8 cellular contexts compared by ENCODE assay signal in the genomic region with DNA sequence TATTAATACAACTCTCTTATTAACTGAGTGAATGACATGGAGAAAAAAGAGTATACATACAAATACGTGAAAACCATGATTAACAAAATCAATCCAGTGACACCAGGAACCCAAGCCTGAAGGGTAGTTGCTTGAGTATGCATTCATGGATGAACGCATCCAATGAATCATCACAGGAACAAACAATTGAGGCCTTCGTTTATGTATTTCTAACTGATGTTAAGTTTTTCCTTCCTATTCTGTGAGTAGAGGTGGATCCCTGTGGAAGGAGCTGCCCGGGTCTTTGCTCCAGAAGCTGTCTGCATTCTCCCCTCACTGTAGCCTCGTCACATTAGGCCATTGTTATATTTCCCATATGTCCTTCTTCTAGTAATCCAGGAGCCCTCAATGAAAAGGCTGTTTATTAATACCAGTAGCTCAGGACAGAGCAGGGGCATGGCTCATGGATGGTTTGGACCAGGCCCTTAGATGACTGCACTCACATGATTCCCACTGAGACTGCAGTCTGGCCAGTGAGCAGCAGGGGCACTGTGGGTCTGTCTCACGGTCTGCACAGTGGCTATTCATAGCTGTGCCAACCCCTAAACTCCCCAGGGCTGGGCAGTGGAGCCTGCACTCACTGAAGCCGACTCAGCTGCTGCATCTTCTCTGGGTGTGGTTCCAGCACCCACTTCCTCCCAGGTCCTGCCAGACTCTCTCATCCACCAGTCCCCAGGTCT.
DNase-seq lines count a peak whose midpoint lies in the region; ATAC-seq and TF ChIP-seq lines count a peak whose summit lies in the region.

No MANE protein-coding gene starts in this region.

- H3K9me3 Mint-ChIP-seq in activated B cell treated with CpG ODN at 0.5 μM for 24 hours = no peaks in the 10 kb centered on the region

- H3K4me1 Mint-ChIP-seq in activated B cell treated with CpG ODN at 0.5 μM for 24 hours = peaks cover 47% of the 10 kb centered on the region

- H3K9me3 ChIP-seq in A673 (ENCODE audit: low read depth, low read length, poor library complexity, severe bottlenecking) = no peaks in the 10 kb centered on the region

- ATAC-seq in GM21825 (IDR thresholded peaks at IDR 0.05; ENCODE audit: unreplicated experiment) (peak; percentile 90), activated B cell treated with CpG ODN at 0.5 μM for 24 hours (ENCODE audit: low read depth) (peak; percentile 92)

- peaks cover 2% of the 10 kb centered on the region for H3K36me3 Mint-ChIP-seq in activated B cell treated with CpG ODN at 0.5 μM for 24 hours (ENCODE audit: low read depth)

- H3K27ac ChIP-seq in A673 (ENCODE audit: low read depth, low read length, poor library complexity, severe bottlenecking) = no peak overlapping the region

- H3K27me3 Mint-ChIP-seq in activated B cell treated with CpG ODN at 0.5 μM for 24 hours = no peaks in the 10 kb centered on the region

- intact Hi-C loops in A673 (cut with micrococcal nuclease; ENCODE audit: unreplicated experiment) (no loop called here), activated B cell treated with CpG ODN at 0.5 μM for 24 hours (cut with micrococcal nuclease) (loop anchor here (1.0 to 5.0 kb wide), 14 partner anchors 11 to 1030 kb away; a partner anchor contains a TSS), posterior cingulate gyrus (cut with DNase I) (no loop called here)

- DNase-seq in A673 (ENCODE audit: low spot score) (peak; percentile 53), ELF-1 (ENCODE audit: low read depth, low spot score) (peak; percentile 56), HuH-7.5 (ENCODE audit: low spot score) (peak; percentile 67), activated B cell treated with CpG ODN at 0.5 μM for 24 hours (peak; percentile 82), foreskin melanocyte (peak; percentile 45), posterior cingulate gyrus (peak in 8 of 10 donors; percentile 32 to 92 (median 57)), NCI-H187 (lab: John Stamatoyannopoulos, UW) (no peak)

- no peaks in the 10 kb centered on the region for H3K27me3 ChIP-seq in A673 (replicated peaks; ENCODE audit: insufficient read depth, low read depth, low read length, poor library complexity)

- peak overlapping the region; percentile 95 for H3K27ac Mint-ChIP-seq in activated B cell treated with CpG ODN at 0.5 μM for 24 hours

- H3K4me1 ChIP-seq in A673 (ENCODE audit: insufficient read depth, low read length, poor library complexity, severe bottlenecking) = no peaks in the 10 kb centered on the region

- no peaks in the 10 kb centered on the region for H3K36me3 ChIP-seq in A673 (ENCODE audit: insufficient read depth, low read length, poor library complexity, severe bottlenecking)

- H3K4me3 ChIP-seq in A673 (ENCODE audit: low read depth, low read length, poor library complexity, severe bottlenecking) = no peak overlapping the region

- CTCF ChIA-PET in A673 (lab: Charles Lee) = interaction anchor here (1.4 kb wide), 1 partner anchor 10 kb away, joined by 7 read pairs; no protein-coding TSS in a partner anchor
- CTCF ChIA-PET in activated B cell treated with CpG ODN at 0.5 μM for 24 hours (lab: Charles Lee) = interaction anchor here (0.8 to 5.5 kb wide), 39 partner anchors 9 to 843 kb away, joined by 3 to 42 read pairs (median 7); a partner anchor contains a TSS

- peak overlapping the region; percentile 67 for H3K4me3 Mint-ChIP-seq in activated B cell treated with CpG ODN at 0.5 μM for 24 hours

- POLR2A ChIA-PET in A673 (lab: Charles Lee; ENCODE audit: low non-redundant PET) = no interaction called here
- POLR2A ChIA-PET in activated B cell treated with CpG ODN at 0.5 μM for 24 hours (lab: Charles Lee) = interaction anchor here (0.5 to 3.1 kb wide), 33 partner anchors 8 to 1689 kb away, joined by 3 to 36 read pairs (median 4); a partner anchor contains a TSS

- TF ChIP-seq CTCF in A673 (conservative IDR thresholded peaks at IDR 0.05; ENCODE audit: low read depth, low read length) (peak; percentile 52), activated B cell treated with CpG ODN at 0.5 μM for 24 hours (IDR thresholded peaks at IDR 0.05) (no peak)

- BruUV-seq in A673 (replicated peaks; lab: Mats Ljungman, UMichigan) = no TSS peak

Comparison
In these comparisons a context has a peak if more than half of its experiments do, and no peak if none do; other contexts are left out.
1. DNase-seq: peak in A673 (single experiment), ELF-1 (single experiment), HuH-7.5 (single experiment), activated B cell treated with CpG ODN at 0.5 μM for 24 hours (single experiment), foreskin melanocyte (single experiment) and posterior cingulate gyrus (8 of 10); none in NCI-H187 (0 of 2).